ENCODE assay signal across 1 cellular context in genomic region chrX:154968353-154968752, GRCh38.
A peak's percentile ranks its signal among the peaks of the same experiment; 100 is the strongest.
TF ChIP-seq lines count a peak whose summit lies in the region.

No MANE protein-coding gene starts in this region.

TF ChIP-seq in K562, 482 proteins besides CTCF, POLR2A, EP300 and RAD21 (continued from another document):
- 0 out of 2 replicates have a peak, but pooled peaks have one; percentile 14 for TF ChIP-seq ZBTB40 (IDR thresholded peaks at IDR 0.05)
- no peak for TF ChIP-seq ZBTB40 (CRISPR knock-in tag; IDR thresholded peaks at IDR 0.05)
- no peak for TF ChIP-seq CEBPG (CRISPR knock-in tag; IDR thresholded peaks at IDR 0.05)
- TF ChIP-seq CEBPG (tag; conservative IDR thresholded peaks at IDR 0.05 in 1 of 2, IDR thresholded peaks at IDR 0.05 in 1 of 2) = peak; percentile 28 to 54; a peak in 1 of 4 replicates
- TF ChIP-seq ATF7 (IDR thresholded peaks at IDR 0.05) = no peak
- no peak for TF ChIP-seq ZNF717 (CRISPR knock-in tag; IDR thresholded peaks at IDR 0.05)
- TF ChIP-seq IRF9 (tag; IDR thresholded peaks at IDR 0.05) = no peak
- no peak for TF ChIP-seq PTTG1 (tag; IDR thresholded peaks at IDR 0.05; ENCODE audit: low read depth)
- 0 out of 2 replicates have a peak, but pooled peaks have one; percentile 39 for TF ChIP-seq CEBPB (tag; IDR thresholded peaks at IDR 0.05)
